Comparison of ENCODE assay signal across 1 cellular context in the genomic region with DNA sequence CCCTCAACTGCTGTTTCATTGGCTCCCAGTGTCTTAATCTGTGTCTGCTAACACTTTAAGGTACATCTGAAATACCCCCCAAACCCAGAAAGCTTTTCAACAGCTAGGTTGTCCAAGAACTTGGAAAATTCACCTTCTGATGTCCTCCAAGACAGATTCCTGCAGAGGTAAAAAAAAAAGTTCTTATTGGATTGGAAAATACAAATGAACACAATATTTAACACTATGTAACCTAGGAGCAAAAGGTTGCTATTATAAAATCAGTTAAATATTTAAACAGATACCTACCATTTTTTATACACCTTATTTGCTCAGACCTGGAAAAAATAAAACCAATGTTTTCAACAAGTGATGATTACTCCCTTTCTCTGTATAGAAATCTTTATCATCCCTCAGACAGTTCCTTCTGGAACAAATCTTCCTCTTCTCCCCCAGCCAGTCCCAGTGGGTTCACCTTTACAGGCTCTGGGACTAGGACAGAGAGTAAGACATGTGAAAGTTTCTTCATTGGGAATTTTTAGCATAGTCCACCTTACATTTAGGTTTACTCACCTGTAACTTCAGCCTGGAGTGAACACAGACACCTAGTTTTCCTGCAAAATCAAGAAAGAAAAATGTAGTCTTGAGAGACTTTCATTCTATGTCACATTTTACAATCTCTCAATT.
TF ChIP-seq lines count a peak whose summit lies in the region.

No MANE protein-coding gene starts in this region.

TF ChIP-seq in IMR-90, 13 proteins besides CTCF, POLR2A, EP300 and RAD21:
- TF ChIP-seq BHLHE40 (IDR thresholded peaks at IDR 0.05; ENCODE audit: low read depth, low read length) (no peak), CEBPB (IDR thresholded peaks at IDR 0.05; ENCODE audit: low read depth, low read length) (no peak), MXI1 (IDR thresholded peaks at IDR 0.05; ENCODE audit: borderline replicate concordance, low read depth, low read length) (no peak), NFE2L2 (IDR thresholded peaks at IDR 0.05; ENCODE audit: low read depth, low read length) (no peak), CHD1 (IDR thresholded peaks at IDR 0.05; ENCODE audit: low read depth, low read length) (no peak), MAZ (IDR thresholded peaks at IDR 0.05; ENCODE audit: borderline replicate concordance, low read depth, low read length) (no peak), FOS (IDR thresholded peaks at IDR 0.05; ENCODE audit: low read depth, low read length) (no peak), RFX5 (IDR thresholded peaks at IDR 0.05; ENCODE audit: low read depth, low read length) (no peak), MAFK (IDR thresholded peaks at IDR 0.05; ENCODE audit: low read depth, low read length) (no peak), RCOR1 (IDR thresholded peaks at IDR 0.05; ENCODE audit: insufficient replicate concordance, low read length) (no peak), SMC3 (IDR thresholded peaks at IDR 0.05; ENCODE audit: low read depth, low read length) (no peak)
- TF ChIP-seq, protein P1, sequence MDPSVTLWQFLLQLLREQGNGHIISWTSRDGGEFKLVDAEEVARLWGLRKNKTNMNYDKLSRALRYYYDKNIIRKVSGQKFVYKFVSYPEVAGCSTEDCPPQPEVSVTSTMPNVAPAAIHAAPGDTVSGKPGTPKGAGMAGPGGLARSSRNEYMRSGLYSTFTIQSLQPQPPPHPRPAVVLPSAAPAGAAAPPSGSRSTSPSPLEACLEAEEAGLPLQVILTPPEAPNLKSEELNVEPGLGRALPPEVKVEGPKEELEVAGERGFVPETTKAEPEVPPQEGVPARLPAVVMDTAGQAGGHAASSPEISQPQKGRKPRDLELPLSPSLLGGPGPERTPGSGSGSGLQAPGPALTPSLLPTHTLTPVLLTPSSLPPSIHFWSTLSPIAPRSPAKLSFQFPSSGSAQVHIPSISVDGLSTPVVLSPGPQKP (IDR thresholded peaks at IDR 0.05; ENCODE audit: borderline replicate concordance, low read depth, low read length): no peak
- TF ChIP-seq, protein P2, sequence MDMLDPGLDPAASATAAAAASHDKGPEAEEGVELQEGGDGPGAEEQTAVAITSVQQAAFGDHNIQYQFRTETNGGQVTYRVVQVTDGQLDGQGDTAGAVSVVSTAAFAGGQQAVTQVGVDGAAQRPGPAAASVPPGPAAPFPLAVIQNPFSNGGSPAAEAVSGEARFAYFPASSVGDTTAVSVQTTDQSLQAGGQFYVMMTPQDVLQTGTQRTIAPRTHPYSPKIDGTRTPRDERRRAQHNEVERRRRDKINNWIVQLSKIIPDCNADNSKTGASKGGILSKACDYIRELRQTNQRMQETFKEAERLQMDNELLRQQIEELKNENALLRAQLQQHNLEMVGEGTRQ (IDR thresholded peaks at IDR 0.05; ENCODE audit: low read depth, low read length): no peak
